ENCODE assay signal across 24 cellular contexts in the genomic region with DNA sequence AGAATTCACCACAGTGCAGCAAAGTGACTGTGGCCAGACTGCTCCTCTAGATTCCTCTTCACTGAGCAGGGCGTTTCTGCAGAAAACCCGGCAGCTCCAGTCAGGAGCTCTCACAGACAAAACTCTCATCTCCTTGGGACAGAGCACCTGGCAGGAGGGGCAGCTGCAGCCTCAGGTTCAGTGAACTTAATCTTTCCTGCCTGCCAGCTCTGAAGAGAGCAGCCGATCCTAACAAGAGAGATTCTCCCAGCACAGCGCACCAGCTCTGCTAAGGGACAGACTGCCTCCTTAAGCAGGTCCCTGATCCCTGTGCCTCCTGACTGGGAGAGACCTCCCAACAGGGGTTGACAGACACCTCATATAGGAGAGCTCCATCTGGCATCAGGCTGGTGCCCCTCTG.
"Had no signal": no experiment of that assay in that cellular context is flagged by ENCODE, and none has a peak within 500 bp of the region (broad histone marks: within the 10 kb centered on the region; RNA-seq: fewer than 3 reads in every experiment).

No MANE protein-coding gene starts in this region.

- H3K36me3 ChIP-seq: esophagus muscularis mucosa, gastroesophageal sphincter, heart right ventricle, left lung, sigmoid colon, stomach, thyroid gland, vagina had no signal

- H3K9ac ChIP-seq: neural progenitor cell had no signal

- H3K4me2 ChIP-seq: neural progenitor cell had no signal

- H3K9me3 ChIP-seq: esophagus muscularis mucosa, gastroesophageal sphincter, psoas muscle, sigmoid colon, thyroid gland, vagina had no signal

- DNase-seq: effector CD8-positive, alpha-beta T cell; foreskin keratinocyte; heart right ventricle; hippocampal formation; left cardiac atrium; mesenchymal stem cell; naive thymus-derived CD4-positive, alpha-beta T cell; nucleus accumbens; psoas muscle; right cardiac atrium; sigmoid colon; stimulated activated CD4-positive, alpha-beta T cell treated with anti-CD3 and anti-CD28 coated beads, Interleukin-2, amount 100 ng/mL, for 24 hours; stimulated activated CD4-positive, alpha-beta T cell treated with anti-CD3 and anti-CD28 coated beads, Interleukin-4, amount 100 ng/mL, for 24 hours; stimulated activated naive CD4-positive, alpha-beta T cell treated with Interleukin-2 at 50 U/mL for 16 hours; stomach; thyroid gland; trophoblast cell had no signal

- H3K27me3 ChIP-seq: esophagus muscularis mucosa, foreskin keratinocyte, gastroesophageal sphincter, heart right ventricle, left lung, sigmoid colon, stomach, thyroid gland, vagina had no signal

- H3K4me1 ChIP-seq: esophagus muscularis mucosa, foreskin keratinocyte, gastroesophageal sphincter, heart right ventricle, left lung, neural progenitor cell, psoas muscle, sigmoid colon, stomach, thyroid gland, vagina had no signal

- H3K4me3 ChIP-seq: esophagus muscularis mucosa, gastroesophageal sphincter, heart right ventricle, left lung, neural progenitor cell, psoas muscle, sigmoid colon, stomach, thyroid gland, vagina had no signal

- FAIRE-seq: endothelial cell of umbilical vein, islet of Langerhans had no signal

- H2AFZ ChIP-seq: neural progenitor cell had no signal

- H3K27ac ChIP-seq: esophagus muscularis mucosa, foreskin keratinocyte, gastroesophageal sphincter, heart right ventricle, left lung, neural progenitor cell, psoas muscle, sigmoid colon, stomach, thyroid gland, vagina had no signal
